In the genomic region with DNA sequence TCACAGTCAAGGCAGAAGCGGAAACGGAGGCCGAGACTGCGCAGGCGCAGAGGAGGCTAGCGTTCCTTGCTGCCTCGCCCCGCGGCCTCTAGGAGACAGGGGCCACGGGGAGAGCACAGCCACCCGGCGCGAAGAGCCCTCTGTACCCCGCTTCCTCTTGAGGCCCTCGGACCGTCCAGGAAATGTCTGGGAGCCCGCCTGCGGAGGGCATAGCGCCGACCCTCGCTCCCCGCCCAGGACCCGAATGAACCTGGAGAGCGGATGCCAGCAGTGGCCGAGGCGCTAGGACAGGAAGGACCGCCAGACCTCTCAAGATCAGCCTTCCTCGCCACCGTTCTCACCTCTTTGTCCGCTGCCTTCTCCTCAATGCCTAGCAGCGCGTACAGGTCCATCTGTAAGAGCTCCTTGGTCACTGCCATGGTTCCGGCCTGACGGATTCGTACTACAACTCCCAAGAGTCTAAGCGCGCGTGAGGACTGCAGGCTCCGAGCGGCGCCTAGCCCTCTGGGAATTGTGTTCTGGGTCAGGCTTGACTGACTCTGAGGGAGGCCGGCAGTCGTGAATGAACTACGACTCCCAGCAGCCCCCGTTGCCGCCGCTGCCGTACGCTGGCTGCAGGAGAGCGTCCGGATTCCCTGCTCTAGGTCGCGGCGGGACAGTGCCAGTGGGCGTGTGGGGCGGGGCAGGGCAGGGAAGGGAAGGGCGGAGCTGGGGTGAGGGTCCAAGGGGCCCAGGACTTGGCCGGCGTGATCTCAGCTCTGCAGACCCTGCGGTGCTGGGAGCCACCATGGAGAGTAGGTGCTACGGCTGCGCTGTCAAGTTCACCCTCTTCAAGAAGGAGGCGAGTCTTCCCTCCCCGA, we compare ENCODE assay signal across 1 cellular context.
TF ChIP-seq lines count a peak whose summit lies in the region.

A gene with protein sequence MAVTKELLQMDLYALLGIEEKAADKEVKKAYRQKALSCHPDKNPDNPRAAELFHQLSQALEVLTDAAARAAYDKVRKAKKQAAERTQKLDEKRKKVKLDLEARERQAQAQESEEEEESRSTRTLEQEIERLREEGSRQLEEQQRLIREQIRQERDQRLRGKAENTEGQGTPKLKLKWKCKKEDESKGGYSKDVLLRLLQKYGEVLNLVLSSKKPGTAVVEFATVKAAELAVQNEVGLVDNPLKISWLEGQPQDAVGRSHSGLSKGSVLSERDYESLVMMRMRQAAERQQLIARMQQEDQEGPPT (minus strand): TSS at position 446 of the 860 bp plus-strand sequence. CDS start 27 bp downstream, at position 419.
A gene with protein sequence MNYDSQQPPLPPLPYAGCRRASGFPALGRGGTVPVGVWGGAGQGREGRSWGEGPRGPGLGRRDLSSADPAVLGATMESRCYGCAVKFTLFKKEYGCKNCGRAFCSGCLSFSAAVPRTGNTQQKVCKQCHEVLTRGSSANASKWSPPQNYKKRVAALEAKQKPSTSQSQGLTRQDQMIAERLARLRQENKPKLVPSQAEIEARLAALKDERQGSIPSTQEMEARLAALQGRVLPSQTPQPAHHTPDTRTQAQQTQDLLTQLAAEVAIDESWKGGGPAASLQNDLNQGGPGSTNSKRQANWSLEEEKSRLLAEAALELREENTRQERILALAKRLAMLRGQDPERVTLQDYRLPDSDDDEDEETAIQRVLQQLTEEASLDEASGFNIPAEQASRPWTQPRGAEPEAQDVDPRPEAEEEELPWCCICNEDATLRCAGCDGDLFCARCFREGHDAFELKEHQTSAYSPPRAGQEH (plus strand): TSS at position 62 of the 860 bp plus-strand sequence. CDS start 501 bp downstream, at position 563.

TF ChIP-seq in HepG2, 621 proteins besides CTCF, POLR2A, EP300 and RAD21 (continued from another document and continues in another):
- TF ChIP-seq, protein P1, sequence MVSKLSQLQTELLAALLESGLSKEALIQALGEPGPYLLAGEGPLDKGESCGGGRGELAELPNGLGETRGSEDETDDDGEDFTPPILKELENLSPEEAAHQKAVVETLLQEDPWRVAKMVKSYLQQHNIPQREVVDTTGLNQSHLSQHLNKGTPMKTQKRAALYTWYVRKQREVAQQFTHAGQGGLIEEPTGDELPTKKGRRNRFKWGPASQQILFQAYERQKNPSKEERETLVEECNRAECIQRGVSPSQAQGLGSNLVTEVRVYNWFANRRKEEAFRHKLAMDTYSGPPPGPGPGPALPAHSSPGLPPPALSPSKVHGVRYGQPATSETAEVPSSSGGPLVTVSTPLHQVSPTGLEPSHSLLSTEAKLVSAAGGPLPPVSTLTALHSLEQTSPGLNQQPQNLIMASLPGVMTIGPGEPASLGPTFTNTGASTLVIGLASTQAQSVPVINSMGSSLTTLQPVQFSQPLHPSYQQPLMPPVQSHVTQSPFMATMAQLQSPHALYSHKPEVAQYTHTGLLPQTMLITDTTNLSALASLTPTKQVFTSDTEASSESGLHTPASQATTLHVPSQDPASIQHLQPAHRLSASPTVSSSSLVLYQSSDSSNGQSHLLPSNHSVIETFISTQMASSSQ (IDR thresholded peaks at IDR 0.05; ENCODE audit: low read depth) = peak; percentile 28; the same call in 1 of the 2 replicates
- TF ChIP-seq, protein P1 (CRISPR knock-in tag; IDR thresholded peaks at IDR 0.05; ENCODE audit: borderline replicate concordance) = peak; percentile 54; the same call in 1 of the 2 replicates
- TF ChIP-seq AGO1 (IDR thresholded peaks at IDR 0.05; ENCODE audit: low read depth, low read length, poor library complexity, severe bottlenecking) = peak; percentile 54
- TF ChIP-seq MTA1 (CRISPR knock-in tag; IDR thresholded peaks at IDR 0.05; ENCODE audit: borderline replicate concordance) = no peak
- TF ChIP-seq, protein P2, sequence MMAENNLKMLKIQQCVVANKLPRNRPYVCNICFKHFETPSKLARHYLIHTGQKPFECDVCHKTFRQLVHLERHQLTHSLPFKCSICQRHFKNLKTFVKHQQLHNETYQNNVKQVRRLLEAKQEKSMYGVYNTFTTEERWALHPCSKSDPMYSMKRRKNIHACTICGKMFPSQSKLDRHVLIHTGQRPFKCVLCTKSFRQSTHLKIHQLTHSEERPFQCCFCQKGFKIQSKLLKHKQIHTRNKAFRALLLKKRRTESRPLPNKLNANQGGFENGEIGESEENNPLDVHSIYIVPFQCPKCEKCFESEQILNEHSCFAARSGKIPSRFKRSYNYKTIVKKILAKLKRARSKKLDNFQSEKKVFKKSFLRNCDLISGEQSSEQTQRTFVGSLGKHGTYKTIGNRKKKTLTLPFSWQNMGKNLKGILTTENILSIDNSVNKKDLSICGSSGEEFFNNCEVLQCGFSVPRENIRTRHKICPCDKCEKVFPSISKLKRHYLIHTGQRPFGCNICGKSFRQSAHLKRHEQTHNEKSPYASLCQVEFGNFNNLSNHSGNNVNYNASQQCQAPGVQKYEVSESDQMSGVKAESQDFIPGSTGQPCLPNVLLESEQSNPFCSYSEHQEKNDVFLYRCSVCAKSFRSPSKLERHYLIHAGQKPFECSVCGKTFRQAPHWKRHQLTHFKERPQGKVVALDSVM (CRISPR knock-in tag; IDR thresholded peaks at IDR 0.05) = peak; percentile 93
- no peak for TF ChIP-seq CENPT (CRISPR knock-in tag; IDR thresholded peaks at IDR 0.05; ENCODE audit: low read depth)
- no peak for TF ChIP-seq HMGA1 (CRISPR knock-in tag; conservative IDR thresholded peaks at IDR 0.05)
- TF ChIP-seq, protein P3, sequence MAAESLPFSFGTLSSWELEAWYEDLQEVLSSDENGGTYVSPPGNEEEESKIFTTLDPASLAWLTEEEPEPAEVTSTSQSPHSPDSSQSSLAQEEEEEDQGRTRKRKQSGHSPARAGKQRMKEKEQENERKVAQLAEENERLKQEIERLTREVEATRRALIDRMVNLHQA (CRISPR knock-in tag; IDR thresholded peaks at IDR 0.05) = peak; percentile 36; the same call in 1 of the 2 replicates
- TF ChIP-seq SOX5 (CRISPR knock-in tag; IDR thresholded peaks at IDR 0.05; ENCODE audit: borderline replicate concordance) = peak; percentile 46; the same call in 1 of the 2 replicates
- TF ChIP-seq ZNF468 (CRISPR knock-in tag; IDR thresholded peaks at IDR 0.05) = 0 out of 2 replicates have a peak, but pooled peaks have one; percentile 37
- TF ChIP-seq SATB2 (CRISPR knock-in tag; IDR thresholded peaks at IDR 0.05) = no peak
- no peak for TF ChIP-seq CEBPG (CRISPR knock-in tag; IDR thresholded peaks at IDR 0.05)
- no peak for TF ChIP-seq CCDC6 (CRISPR knock-in tag; IDR thresholded peaks at IDR 0.05)
- TF ChIP-seq, protein P4, sequence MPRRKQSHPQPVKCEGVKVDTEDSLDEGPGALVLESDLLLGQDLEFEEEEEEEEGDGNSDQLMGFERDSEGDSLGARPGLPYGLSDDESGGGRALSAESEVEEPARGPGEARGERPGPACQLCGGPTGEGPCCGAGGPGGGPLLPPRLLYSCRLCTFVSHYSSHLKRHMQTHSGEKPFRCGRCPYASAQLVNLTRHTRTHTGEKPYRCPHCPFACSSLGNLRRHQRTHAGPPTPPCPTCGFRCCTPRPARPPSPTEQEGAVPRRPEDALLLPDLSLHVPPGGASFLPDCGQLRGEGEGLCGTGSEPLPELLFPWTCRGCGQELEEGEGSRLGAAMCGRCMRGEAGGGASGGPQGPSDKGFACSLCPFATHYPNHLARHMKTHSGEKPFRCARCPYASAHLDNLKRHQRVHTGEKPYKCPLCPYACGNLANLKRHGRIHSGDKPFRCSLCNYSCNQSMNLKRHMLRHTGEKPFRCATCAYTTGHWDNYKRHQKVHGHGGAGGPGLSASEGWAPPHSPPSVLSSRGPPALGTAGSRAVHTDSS (CRISPR knock-in tag; conservative IDR thresholded peaks at IDR 0.05) = no peak
- TF ChIP-seq SP4 (CRISPR knock-in tag; IDR thresholded peaks at IDR 0.05) = peak; percentile 74
- no peak for TF ChIP-seq HDAC6 (IDR thresholded peaks at IDR 0.05; ENCODE audit: low read depth, low read length)
- TF ChIP-seq, protein P5, sequence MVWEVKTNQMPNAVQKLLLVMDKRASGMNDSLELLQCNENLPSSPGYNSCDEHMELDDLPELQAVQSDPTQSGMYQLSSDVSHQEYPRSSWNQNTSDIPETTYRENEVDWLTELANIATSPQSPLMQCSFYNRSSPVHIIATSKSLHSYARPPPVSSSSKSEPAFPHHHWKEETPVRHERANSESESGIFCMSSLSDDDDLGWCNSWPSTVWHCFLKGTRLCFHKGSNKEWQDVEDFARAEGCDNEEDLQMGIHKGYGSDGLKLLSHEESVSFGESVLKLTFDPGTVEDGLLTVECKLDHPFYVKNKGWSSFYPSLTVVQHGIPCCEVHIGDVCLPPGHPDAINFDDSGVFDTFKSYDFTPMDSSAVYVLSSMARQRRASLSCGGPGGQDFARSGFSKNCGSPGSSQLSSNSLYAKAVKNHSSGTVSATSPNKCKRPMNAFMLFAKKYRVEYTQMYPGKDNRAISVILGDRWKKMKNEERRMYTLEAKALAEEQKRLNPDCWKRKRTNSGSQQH (CRISPR knock-in tag; IDR thresholded peaks at IDR 0.05; ENCODE audit: low read depth) = no peak; the same call in 1 of the 2 replicates
- TF ChIP-seq MYC (CRISPR knock-in tag; IDR thresholded peaks at IDR 0.05; ENCODE audit: borderline replicate concordance) = no peak; the same call in 1 of the 2 replicates
- peak; percentile 49; the same call in 1 of the 2 replicates for TF ChIP-seq MED1 (CRISPR knock-in tag; IDR thresholded peaks at IDR 0.05)
- TF ChIP-seq FLYWCH1 (CRISPR knock-in tag; IDR thresholded peaks at IDR 0.05) = no peak
- no peak; the same call in 1 of the 2 replicates for TF ChIP-seq BCL6 (CRISPR knock-in tag; IDR thresholded peaks at IDR 0.05)
- peak; percentile 85; the same call in 1 of the 2 replicates for TF ChIP-seq ZNF550 (CRISPR knock-in tag; IDR thresholded peaks at IDR 0.05; ENCODE audit: borderline replicate concordance)
- peak; percentile 62; the same call in 1 of the 2 replicates for TF ChIP-seq NAIF1 (CRISPR knock-in tag; IDR thresholded peaks at IDR 0.05; ENCODE audit: borderline replicate concordance)
- TF ChIP-seq HOXA9 (CRISPR knock-in tag; IDR thresholded peaks at IDR 0.05; ENCODE audit: borderline replicate concordance) = no peak
- no peak for TF ChIP-seq ZC3H13 (CRISPR knock-in tag; IDR thresholded peaks at IDR 0.05)
- TF ChIP-seq WIZ (CRISPR knock-in tag; IDR thresholded peaks at IDR 0.05) = no peak; the same call in 1 of the 2 replicates
- TF ChIP-seq, protein P6, sequence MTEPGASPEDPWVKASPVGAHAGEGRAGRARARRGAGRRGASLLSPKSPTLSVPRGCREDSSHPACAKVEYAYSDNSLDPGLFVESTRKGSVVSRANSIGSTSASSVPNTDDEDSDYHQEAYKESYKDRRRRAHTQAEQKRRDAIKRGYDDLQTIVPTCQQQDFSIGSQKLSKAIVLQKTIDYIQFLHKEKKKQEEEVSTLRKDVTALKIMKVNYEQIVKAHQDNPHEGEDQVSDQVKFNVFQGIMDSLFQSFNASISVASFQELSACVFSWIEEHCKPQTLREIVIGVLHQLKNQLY (CRISPR knock-in tag; IDR thresholded peaks at IDR 0.05) = no peak
- no peak for TF ChIP-seq ATF7 (IDR thresholded peaks at IDR 0.05)
- no peak for TF ChIP-seq ATF7 (CRISPR knock-in tag; IDR thresholded peaks at IDR 0.05)
- no peak for TF ChIP-seq RCOR2 (CRISPR knock-in tag; IDR thresholded peaks at IDR 0.05)
- peak; percentile 60; the same call in 1 of the 2 replicates for TF ChIP-seq GLI4 (CRISPR knock-in tag; IDR thresholded peaks at IDR 0.05; ENCODE audit: borderline replicate concordance)
- TF ChIP-seq NR2C2 (CRISPR knock-in tag; IDR thresholded peaks at IDR 0.05; ENCODE audit: borderline replicate concordance) = peak; percentile 93
- no peak for TF ChIP-seq ZNF629 (CRISPR knock-in tag; conservative IDR thresholded peaks at IDR 0.05)
- TF ChIP-seq ZNF562 (CRISPR knock-in tag; IDR thresholded peaks at IDR 0.05; ENCODE audit: borderline replicate concordance) = no peak
- TF ChIP-seq, protein P7, sequence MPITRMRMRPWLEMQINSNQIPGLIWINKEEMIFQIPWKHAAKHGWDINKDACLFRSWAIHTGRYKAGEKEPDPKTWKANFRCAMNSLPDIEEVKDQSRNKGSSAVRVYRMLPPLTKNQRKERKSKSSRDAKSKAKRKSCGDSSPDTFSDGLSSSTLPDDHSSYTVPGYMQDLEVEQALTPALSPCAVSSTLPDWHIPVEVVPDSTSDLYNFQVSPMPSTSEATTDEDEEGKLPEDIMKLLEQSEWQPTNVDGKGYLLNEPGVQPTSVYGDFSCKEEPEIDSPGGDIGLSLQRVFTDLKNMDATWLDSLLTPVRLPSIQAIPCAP (CRISPR knock-in tag; IDR thresholded peaks at IDR 0.05; ENCODE audit: low read depth) = no peak
- TF ChIP-seq, protein P8, sequence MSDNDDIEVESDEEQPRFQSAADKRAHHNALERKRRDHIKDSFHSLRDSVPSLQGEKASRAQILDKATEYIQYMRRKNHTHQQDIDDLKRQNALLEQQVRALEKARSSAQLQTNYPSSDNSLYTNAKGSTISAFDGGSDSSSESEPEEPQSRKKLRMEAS (IDR thresholded peaks at IDR 0.05) = peak; percentile 68
- 0 out of 2 replicates have a peak, but pooled peaks have one; percentile 34 for TF ChIP-seq SIX1 (CRISPR knock-in tag; IDR thresholded peaks at IDR 0.05; ENCODE audit: borderline replicate concordance)
- TF ChIP-seq ZNF337 (CRISPR knock-in tag; IDR thresholded peaks at IDR 0.05; ENCODE audit: borderline replicate concordance, low read depth) = no peak
- peak; percentile 29 for TF ChIP-seq TEAD3 (CRISPR knock-in tag; optimal IDR thresholded peaks at IDR 0.05; ENCODE audit: borderline replicate concordance)
- TF ChIP-seq RORA (CRISPR knock-in tag; IDR thresholded peaks at IDR 0.05) = no peak
- TF ChIP-seq ZNF136 (CRISPR knock-in tag; IDR thresholded peaks at IDR 0.05; ENCODE audit: low read depth) = no peak
- TF ChIP-seq RBM22 (optimal IDR thresholded peaks at IDR 0.05; ENCODE audit: low read length) = no peak
- peak; percentile 45 for TF ChIP-seq SALL1 (CRISPR knock-in tag; IDR thresholded peaks at IDR 0.05)
- no peak for TF ChIP-seq MTF1 (CRISPR knock-in tag; IDR thresholded peaks at IDR 0.05)
- 0 out of 2 replicates have a peak, but pooled peaks have one; percentile 34 for TF ChIP-seq FOXO1 (CRISPR knock-in tag; IDR thresholded peaks at IDR 0.05)
- TF ChIP-seq ERF (CRISPR knock-in tag; IDR thresholded peaks at IDR 0.05) = peak; percentile 75; the same call in 1 of the 2 replicates
- no peak for TF ChIP-seq ZNF878 (CRISPR knock-in tag; IDR thresholded peaks at IDR 0.05)
